ENCODE assay signal across 18 cellular contexts in genomic region chr2:65782186-65782585, GRCh38.
DNase-seq lines count a peak whose midpoint lies in the region; ATAC-seq and TF ChIP-seq lines count a peak whose summit lies in the region.
"Had no signal": no experiment of that assay in that cellular context is flagged by ENCODE, and none has a peak within 500 bp of the region (broad histone marks: within the 10 kb centered on the region; RNA-seq: fewer than 3 reads in every experiment).

No MANE protein-coding gene starts in this region.

- H3K27ac Mint-ChIP-seq in GM23338 = no peak overlapping the region
- H3K27ac Mint-ChIP-seq in stimulated activated naive B cell treated with anti-CD40 and anti-IgM and Interleukin-4, amounts not matched to agents 10 μg/mL and 1 μg/mL and 100 μg/mL, for 72 hours = no peak overlapping the region
- H3K27ac Mint-ChIP-seq: B cell; CD8-positive, alpha-beta T cell had no signal

- H3K4me3 Mint-ChIP-seq in GM23338 = no peak overlapping the region
- H3K4me3 Mint-ChIP-seq in stimulated activated naive B cell treated with anti-CD40 and anti-IgM and Interleukin-4, amounts not matched to agents 10 μg/mL and 1 μg/mL and 100 μg/mL, for 72 hours = no peak overlapping the region
- H3K4me3 Mint-ChIP-seq: B cell; CD8-positive, alpha-beta T cell had no signal

- no peaks in the 10 kb centered on the region for H3K27me3 Mint-ChIP-seq in GM23338 (ENCODE audit: insufficient read depth, low read depth, poor library complexity)
- peaks cover 5 to 16% of the 10 kb centered on the region in 2 donors for H3K27me3 Mint-ChIP-seq in stimulated activated naive B cell treated with anti-CD40 and anti-IgM and Interleukin-4, amounts not matched to agents 10 μg/mL and 1 μg/mL and 100 μg/mL, for 72 hours

- dilution Hi-C loops in mammary epithelial cell (cut with HindIII; ENCODE audit: low sequenced_read_pairs) = no loop called here

- H3K4me3 ChIP-seq in GM23338 (no peak overlapping the region), mammary epithelial cell (replicated peaks in 1 of 3; ENCODE audit: insufficient read depth in 1 of 3, low read depth in 2 of 3, low read length in 3 of 3) (no peak overlapping the region)
- H3K4me3 ChIP-seq: BLaER1 treated with 17β-estradiol and CSF1 and Interleukin-3, amounts not matched to agents 10 nM and 100 nM; GM23248 had no signal

- 0 out of 2 replicates have a peak, but pooled peaks cover 6% of the 10 kb centered on the region for H3K9me2 ChIP-seq in GM23338 (ENCODE audit: insufficient read depth)

- in situ Hi-C loops in mammary epithelial cell (cut with MboI; ENCODE audit: low sequenced_read_pairs in 2 of 2) = no loop called here

- 0% methylated on average over 1 of the region's 1 CpG for WGBS in mammary epithelial cell (ENCODE audit: low coverage, missing lambda C conversion rate)

- no peaks in the 10 kb centered on the region; the same call in 2 of the 3 replicates for H3K9me3 Mint-ChIP-seq in GM23338
- H3K9me3 Mint-ChIP-seq in stimulated activated naive B cell treated with anti-CD40 and anti-IgM and Interleukin-4, amounts not matched to agents 10 μg/mL and 1 μg/mL and 100 μg/mL, for 72 hours = peaks cover 0 to 2% of the 10 kb centered on the region in 2 donors
- H3K9me3 Mint-ChIP-seq: CD8-positive, alpha-beta T cell had no signal

- no peaks in the 10 kb centered on the region; the same call in 1 of the 2 replicates for H3K36me3 ChIP-seq in GM23338 (ENCODE audit: insufficient read depth)
- H3K36me3 ChIP-seq in mammary epithelial cell (ENCODE audit: insufficient read depth, low read length) = no peaks in the 10 kb centered on the region
- H3K36me3 ChIP-seq: BLaER1 treated with 17β-estradiol and CSF1 and Interleukin-3, amounts not matched to agents 10 nM and 100 nM had no signal

- H3K36me3 Mint-ChIP-seq in GM23338 (ENCODE audit: low read depth) = no peaks in the 10 kb centered on the region
- no peaks in the 10 kb centered on the region for H3K36me3 Mint-ChIP-seq in stimulated activated naive B cell treated with anti-CD40 and anti-IgM and Interleukin-4, amounts not matched to agents 10 μg/mL and 1 μg/mL and 100 μg/mL, for 72 hours
- H3K36me3 Mint-ChIP-seq: CD8-positive, alpha-beta T cell had no signal

- H3K4me1 ChIP-seq in GM23338 (ENCODE audit: insufficient read depth) = no peaks in the 10 kb centered on the region
- peaks cover 5% of the 10 kb centered on the region for H3K4me1 ChIP-seq in mammary epithelial cell (ENCODE audit: insufficient read depth, low read length)
- H3K4me1 ChIP-seq: BLaER1 treated with 17β-estradiol and CSF1 and Interleukin-3, amounts not matched to agents 10 nM and 100 nM had no signal

- H2AFZ ChIP-seq in GM23338 (0 out of 2 replicates have a peak overlapping the region, but pooled peaks have one; percentile 10), mammary epithelial cell (ENCODE audit: low read depth, low read length) (peak overlapping the region; percentile 53)
- H2AFZ ChIP-seq: GM23248 had no signal

- no peak overlapping the region for H3K4me2 ChIP-seq in GM23338
- peak overlapping the region; percentile 46 for H3K4me2 ChIP-seq in mammary epithelial cell (ENCODE audit: insufficient read depth, low read depth, low read length)
- H3K4me2 ChIP-seq: BLaER1 treated with 17β-estradiol and CSF1 and Interleukin-3, amounts not matched to agents 10 nM and 100 nM had no signal

- H3K4me1 Mint-ChIP-seq in GM23338 = peaks cover 4% of the 10 kb centered on the region; the same call in 2 of the 3 replicates
- no peaks in the 10 kb centered on the region for H3K4me1 Mint-ChIP-seq in stimulated activated naive B cell treated with anti-CD40 and anti-IgM and Interleukin-4, amounts not matched to agents 10 μg/mL and 1 μg/mL and 100 μg/mL, for 72 hours
- H3K4me1 Mint-ChIP-seq: B cell had no signal

- ATAC-seq in GM23338 = no peak
- ATAC-seq in left lobe of liver = peak; percentile 83
- ATAC-seq in stimulated activated naive B cell treated with anti-CD40 and anti-IgM and Interleukin-4, amounts not matched to agents 10 μg/mL and 1 μg/mL and 100 μg/mL, for 72 hours (replicated peaks) = no peak
- ATAC-seq: CD8-positive, alpha-beta T cell had no signal

- intact Hi-C loops in mammary epithelial cell (cut with micrococcal nuclease) = loop anchor here (5.0 kb wide), 1 partner anchor 55 kb away; no protein-coding TSS in a partner anchor

- no peaks in the 10 kb centered on the region for H3F3A ChIP-seq in GM23338 (replicated peaks; ENCODE audit: low read depth)

- TF ChIP-seq CTCF in GM23338 (conservative IDR thresholded peaks at IDR 0.05; ENCODE audit: low read depth in 2 of 2) = no peak
- no peak for TF ChIP-seq CTCF in mammary epithelial cell (conservative IDR thresholded peaks at IDR 0.05 in 1 of 2, IDR thresholded peaks at IDR 0.05 in 1 of 2; ENCODE audit: extremely low read depth in 1 of 2, insufficient read depth in 1 of 2, low read depth in 1 of 2, low read length in 2 of 2)

- no peaks in the 10 kb centered on the region for H3K9me3 ChIP-seq in mammary epithelial cell (replicated peaks; ENCODE audit: insufficient read depth, low read length)

- DNase-seq in DMS 273 (lab: John Stamatoyannopoulos, UW; ENCODE audit: unreplicated experiment) = peak; percentile 22
- no peak for DNase-seq in DMS 273 treated with DMSO at 0.1 percent for 48 hours (lab: John Stamatoyannopoulos, UW)
- DNase-seq in GM23338 (ENCODE audit: low spot score) = no peak
- no peak for DNase-seq in mammary epithelial cell
- DNase-seq in left lobe of liver (ENCODE audit: low spot score) = no peak
- no peak for DNase-seq in AG20443 (ENCODE audit: low spot score)
- no peak for DNase-seq in NCI-H345 treated with DMSO at 0.1 percent for 48 hours (lab: John Stamatoyannopoulos, UW; ENCODE audit: unreplicated experiment)
- DNase-seq in stimulated activated naive B cell treated with anti-CD40 and anti-IgM and Interleukin-4, amounts not matched to agents 10 μg/mL and 1 μg/mL and 100 μg/mL, for 72 hours = no peak
- DNase-seq: Calu3; CD8-positive, alpha-beta T cell; GDM1; GM23248; HCEC 1CT; IMR-90 had no signal

- no peaks in the 10 kb centered on the region for H4K20me1 ChIP-seq in GM23338 (replicated peaks; ENCODE audit: insufficient read depth)
- H4K20me1 ChIP-seq in mammary epithelial cell (ENCODE audit: insufficient read depth, low read length) = no peaks in the 10 kb centered on the region
- H4K20me1 ChIP-seq: BLaER1 treated with 17β-estradiol and CSF1 and Interleukin-3, amounts not matched to agents 10 nM and 100 nM had no signal

- CTCF ChIA-PET in mammary epithelial cell (lab: Charles Lee; ENCODE audit: low non-redundant PET) = no interaction called here

- H3K79me2 ChIP-seq in GM23338 (replicated peaks; ENCODE audit: insufficient read depth) (no peaks in the 10 kb centered on the region), mammary epithelial cell (ENCODE audit: insufficient read depth, low read length) (no peaks in the 10 kb centered on the region)

- H3K27me3 ChIP-seq in GM23338 (ENCODE audit: insufficient read depth) (no peaks in the 10 kb centered on the region), mammary epithelial cell (ENCODE audit: insufficient read depth, low read length) (no peaks in the 10 kb centered on the region)
- H3K27me3 ChIP-seq: BLaER1 treated with 17β-estradiol and CSF1 and Interleukin-3, amounts not matched to agents 10 nM and 100 nM had no signal

- H3K27ac ChIP-seq in GM23338 (ENCODE audit: low read depth) = no peak overlapping the region
- H3K27ac ChIP-seq in mammary epithelial cell (ENCODE audit: insufficient read depth, low read depth, low read length) = peak overlapping the region; percentile 79
- H3K27ac ChIP-seq: 22Rv1; BLaER1 treated with 17β-estradiol and CSF1 and Interleukin-3, amounts not matched to agents 10 nM and 100 nM; GM23248; HL-60 had no signal

- no peak overlapping the region for H3K9ac ChIP-seq in mammary epithelial cell (ENCODE audit: insufficient read depth, low read length)
- H3K9ac ChIP-seq: BLaER1 treated with 17β-estradiol and CSF1 and Interleukin-3, amounts not matched to agents 10 nM and 100 nM; GM23248 had no signal

- no TSS peak for BruUV-seq in mammary epithelial cell (replicated peaks; lab: Mats Ljungman, UMichigan)

TF ChIP-seq in GM23338, 12 proteins besides CTCF, POLR2A, EP300 and RAD21 (continues in another document):
- TF ChIP-seq ZNF114 (CRISPR knock-in tag; IDR thresholded peaks at IDR 0.05) = no peak
- TF ChIP-seq POLR2AphosphoS5 (IDR thresholded peaks at IDR 0.05; ENCODE audit: low read depth) = no peak
- TF ChIP-seq CREB1 (CRISPR knock-in tag; IDR thresholded peaks at IDR 0.05; ENCODE audit: low read depth) = no peak
- no peak for TF ChIP-seq ETS1 (IDR thresholded peaks at IDR 0.05)
- no peak for TF ChIP-seq STAT1 (IDR thresholded peaks at IDR 0.05; ENCODE audit: unreplicated experiment)
- TF ChIP-seq EZH2phosphoT487 (IDR thresholded peaks at IDR 0.05; ENCODE audit: unreplicated experiment) = no peak
- no peak for TF ChIP-seq ZNF331 (CRISPR knock-in tag; IDR thresholded peaks at IDR 0.05; ENCODE audit: low read depth)
